14 cellular contexts compared by ENCODE assay signal in genomic region chr2:100822587-100823248, GRCh38. TPM values are rescaled to one million over a fixed set of nuclear protein-coding genes. Genes with fewer than 3 reads are reported as not detected.
DNase-seq lines count a peak whose midpoint lies in the region; ATAC-seq and TF ChIP-seq lines count a peak whose summit lies in the region.
"Had no signal": no experiment of that assay in that cellular context is flagged by ENCODE, and none has a peak within 500 bp of the region (broad histone marks: within the 10 kb centered on the region; RNA-seq: fewer than 3 reads in every experiment).

No MANE protein-coding gene starts in this region.

- H3K27ac Mint-ChIP-seq in stimulated activated naive B cell treated with anti-CD40 and anti-IgM and Interleukin-4, amounts not matched to agents 10 μg/mL and 1 μg/mL and 100 μg/mL, for 72 hours = no peak overlapping the region
- H3K27ac Mint-ChIP-seq: stimulated activated naive CD8-positive, alpha-beta T cell treated with anti-CD3 and anti-CD28 coated beads, Interleukin-15, amount 100 ng/mL, for 72 hours had no signal

- in situ Hi-C loops in G401 (cut with HindIII; ENCODE audit: low sequenced_read_pairs) = no loop called here

- DNase-seq in G401 (ENCODE audit: low spot score) = peak; percentile 61
- peak; percentile 61 for DNase-seq in amniotic epithelial cell (ENCODE audit: low read depth)
- DNase-seq in fibroblast of the conjunctiva (ENCODE audit: low read depth) = peak; percentile 20
- DNase-seq in psoas muscle = no peak
- no peak for DNase-seq in inferior parietal cortex (ENCODE audit: extremely low spot score)
- no peak for DNase-seq in stimulated activated naive B cell treated with anti-CD40 and anti-IgM and Interleukin-4, amounts not matched to agents 10 μg/mL and 1 μg/mL and 100 μg/mL, for 72 hours
- DNase-seq: COR-L47; naive thymus-derived CD8-positive, alpha-beta T cell; NCI-H1417; stimulated activated CD4-positive, alpha-beta T cell treated with anti-CD3 and anti-CD28 coated beads, Interleukin-2, amount 100 ng/mL, for 24 hours; stimulated activated naive CD8-positive, alpha-beta T cell treated with anti-CD3 and anti-CD28 coated beads, Interleukin-15, amount 100 ng/mL, for 72 hours; T-helper 2 cell had no signal

- H3K4me1 Mint-ChIP-seq in stimulated activated naive B cell treated with anti-CD40 and anti-IgM and Interleukin-4, amounts not matched to agents 10 μg/mL and 1 μg/mL and 100 μg/mL, for 72 hours = peaks cover 3 to 4% of the 10 kb centered on the region in 2 donors

- H3K9me3 Mint-ChIP-seq in stimulated activated naive B cell treated with anti-CD40 and anti-IgM and Interleukin-4, amounts not matched to agents 10 μg/mL and 1 μg/mL and 100 μg/mL, for 72 hours = peaks cover 2 to 4% of the 10 kb centered on the region in 2 donors

- intact Hi-C loops in psoas muscle (cut with DNase I) = loop anchor here in 1 of 2 donors (5.0 kb wide), 1 partner anchor 135 kb away; no protein-coding TSS in a partner anchor

- H3K27ac ChIP-seq in psoas muscle = peak overlapping the region; percentile 84

- no peak for TF ChIP-seq CTCF in psoas muscle (IDR thresholded peaks at IDR 0.05)

- peak overlapping the region; percentile 83 for H3K4me3 ChIP-seq in psoas muscle

- WGBS in psoas muscle, 3 donors = 19 to 35% (median 22%) methylated on average over 9 of the region's 9 CpGs

- H3K36me3 ChIP-seq in psoas muscle (ENCODE audit: insufficient read depth in 1 of 2, low read depth in 1 of 2) = no peaks in the 10 kb centered on the region

- H3K27me3 Mint-ChIP-seq in stimulated activated naive B cell treated with anti-CD40 and anti-IgM and Interleukin-4, amounts not matched to agents 10 μg/mL and 1 μg/mL and 100 μg/mL, for 72 hours = peaks cover 50 to 66% of the 10 kb centered on the region in 2 donors

- no peak overlapping the region for H3K4me3 Mint-ChIP-seq in stimulated activated naive B cell treated with anti-CD40 and anti-IgM and Interleukin-4, amounts not matched to agents 10 μg/mL and 1 μg/mL and 100 μg/mL, for 72 hours

- no peaks in the 10 kb centered on the region for H3K9me3 ChIP-seq in psoas muscle

- peaks cover 0 to 2% of the 10 kb centered on the region in 2 donors for H3K36me3 Mint-ChIP-seq in stimulated activated naive B cell treated with anti-CD40 and anti-IgM and Interleukin-4, amounts not matched to agents 10 μg/mL and 1 μg/mL and 100 μg/mL, for 72 hours

- H3K4me1 ChIP-seq in psoas muscle = peaks cover 36% of the 10 kb centered on the region

- no peaks in the 10 kb centered on the region for H3K27me3 ChIP-seq in psoas muscle (ENCODE audit: insufficient read depth in 3 of 3, low read length in 2 of 3)

- peak; percentile 76 to 80 (median 78) for ATAC-seq in psoas muscle
- no peak for ATAC-seq in GM19395 (IDR thresholded peaks at IDR 0.05; ENCODE audit: unreplicated experiment)
- no peak for ATAC-seq in GM21528 (IDR thresholded peaks at IDR 0.05; ENCODE audit: low FRiP score, unreplicated experiment)
- ATAC-seq in stimulated activated naive B cell treated with anti-CD40 and anti-IgM and Interleukin-4, amounts not matched to agents 10 μg/mL and 1 μg/mL and 100 μg/mL, for 72 hours (replicated peaks) = no peak
- ATAC-seq: naive thymus-derived CD8-positive, alpha-beta T cell; stimulated activated naive CD8-positive, alpha-beta T cell treated with anti-CD3 and anti-CD28 coated beads, Interleukin-15, amount 100 ng/mL, for 72 hours had no signal

RNA-seq across cellular contexts. Expression of gene NPAS2, which starts 2.8 kb away (rescaled TPM):
- not detected in 2 replicates for total RNA-seq in G401 (2014; rRNA removed; shearing (Covaris generic))
- total RNA-seq in psoas muscle = 10 to 100 TPM in 3 of 4 donors, 1 to 10 TPM in 1; 8.7 to 42.7 (median 16.9) TPM
- polyA plus RNA-seq in psoas muscle = 10 to 100 TPM in 2 of 3 donors, 1 to 10 TPM in 1; 8.5 to 56.2 (median 17.3) TPM

Comparison
In these comparisons a context has a peak if more than half of its experiments do, and no peak if none do; other contexts are left out.
1. DNase-seq: peak in G401 (single experiment), amniotic epithelial cell (single experiment) and fibroblast of the conjunctiva (single experiment); none in psoas muscle (0 of 2), inferior parietal cortex (single experiment) and stimulated activated naive B cell treated with anti-CD40 and anti-IgM and Interleukin-4, amounts not matched to agents 10 μg/mL and 1 μg/mL and 100 μg/mL, for 72 hours (single experiment).
2. ATAC-seq: peak in psoas muscle (4 of 4); none in GM19395 (single experiment), GM21528 (single experiment) and stimulated activated naive B cell treated with anti-CD40 and anti-IgM and Interleukin-4, amounts not matched to agents 10 μg/mL and 1 μg/mL and 100 μg/mL, for 72 hours (0 of 2).